8 cellular contexts compared by ENCODE assay signal in the genomic region with DNA sequence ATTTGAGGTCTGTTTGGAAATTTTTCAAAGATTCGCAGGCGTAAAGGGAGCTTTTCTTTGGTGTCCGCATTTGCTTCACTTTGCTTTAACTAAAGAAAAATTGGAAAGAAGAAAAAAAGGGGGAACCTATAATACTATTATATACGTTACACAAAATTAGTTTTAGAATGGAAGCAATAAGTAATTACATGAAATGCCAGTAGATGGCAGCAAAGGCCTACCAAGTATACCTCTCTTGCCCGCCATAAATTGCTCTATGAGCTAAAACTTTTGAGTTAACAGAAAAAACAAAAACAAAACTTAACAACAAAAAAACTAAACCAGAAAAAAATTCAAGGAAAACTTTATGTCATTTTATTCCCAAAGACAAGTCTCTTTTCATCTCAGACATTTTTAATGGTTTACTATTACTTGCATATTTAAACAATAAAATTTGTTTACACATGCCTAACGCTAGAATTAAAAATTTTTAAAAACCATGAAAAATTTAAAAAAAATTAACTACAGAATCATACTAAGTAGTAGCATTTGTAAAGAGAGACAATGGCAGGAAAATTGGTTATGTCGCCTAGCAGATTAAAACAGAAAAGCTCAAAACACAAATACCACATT.
A peak's percentile ranks its signal among the peaks of the same experiment; 100 is the strongest.
DNase-seq lines count a peak whose midpoint lies in the region; ATAC-seq and TF ChIP-seq lines count a peak whose summit lies in the region.

No MANE protein-coding gene starts in this region.

- no peaks in the 10 kb centered on the region for H3K4me1 Mint-ChIP-seq in activated CD8-positive, alpha-beta T cell treated with anti-CD3 and anti-CD28 coated beads, Interleukin-2, amount 10 ng/mL, durations not matched to agents 7 days and 5 days (ENCODE audit: low read depth)

- H3K27ac ChIP-seq in thoracic aorta, result no peak overlapping the region

- ATAC-seq in HG02870 (IDR thresholded peaks at IDR 0.05; ENCODE audit: unreplicated experiment), result peak; percentile 84
- peak; percentile 47 for ATAC-seq in activated CD8-positive, alpha-beta T cell treated with anti-CD3 and anti-CD28 coated beads, Interleukin-2, amount 10 ng/mL, durations not matched to agents 7 days and 5 days
- ATAC-seq in thoracic aorta (ENCODE audit: insufficient number of reproducible peaks, low FRiP score, low read depth), result no peak

- no peaks in the 10 kb centered on the region for H3K9me3 Mint-ChIP-seq in activated CD8-positive, alpha-beta T cell treated with anti-CD3 and anti-CD28 coated beads, Interleukin-2, amount 10 ng/mL, durations not matched to agents 7 days and 5 days (ENCODE audit: insufficient read depth)

- H3K27me3 Mint-ChIP-seq in activated CD8-positive, alpha-beta T cell treated with anti-CD3 and anti-CD28 coated beads, Interleukin-2, amount 10 ng/mL, durations not matched to agents 7 days and 5 days (ENCODE audit: low read depth), result peaks cover 9% of the 10 kb centered on the region

- no peaks in the 10 kb centered on the region for H3K36me3 Mint-ChIP-seq in activated CD8-positive, alpha-beta T cell treated with anti-CD3 and anti-CD28 coated beads, Interleukin-2, amount 10 ng/mL, durations not matched to agents 7 days and 5 days (ENCODE audit: low read depth)

- H3K4me3 Mint-ChIP-seq in activated CD8-positive, alpha-beta T cell treated with anti-CD3 and anti-CD28 coated beads, Interleukin-2, amount 10 ng/mL, durations not matched to agents 7 days and 5 days, result no peak overlapping the region

- no peaks in the 10 kb centered on the region for H3K9me3 ChIP-seq in thoracic aorta

- TF ChIP-seq CTCF in GM12872 (IDR thresholded peaks at IDR 0.05; ENCODE audit: insufficient read depth, low read depth, low read length), result peak; percentile 58
- peak; percentile 74 for TF ChIP-seq CTCF in thoracic aorta (IDR thresholded peaks at IDR 0.05)

- no peaks in the 10 kb centered on the region for H3K27me3 ChIP-seq in thoracic aorta (replicated peaks; ENCODE audit: insufficient read depth)

- no peak overlapping the region for H3K4me3 ChIP-seq in thoracic aorta

- H3K4me1 ChIP-seq in thoracic aorta (ENCODE audit: control insufficient read depth in 1 of 2, low read depth in 2 of 2), result no peaks in the 10 kb centered on the region

- no peak overlapping the region for H3K27ac Mint-ChIP-seq in activated CD8-positive, alpha-beta T cell treated with anti-CD3 and anti-CD28 coated beads, Interleukin-2, amount 10 ng/mL, durations not matched to agents 7 days and 5 days

- no peaks in the 10 kb centered on the region for H3K36me3 ChIP-seq in thoracic aorta

- CTCF ChIA-PET in activated CD8-positive, alpha-beta T cell treated with anti-CD3 and anti-CD28 coated beads, Interleukin-2, amount 10 ng/mL, durations not matched to agents 7 days and 5 days (lab: Charles Lee), result interaction anchor here (0.6 to 3.4 kb wide), 24 partner anchors 10 to 1413 kb away, joined by 3 to 24 read pairs (median 3); no protein-coding TSS in a partner anchor

- DNase-seq in Ammon's horn (ENCODE audit: low spot score) (peak; percentile 66), NCI-H2107 treated with DMSO at 0.1 percent for 48 hours (lab: John Stamatoyannopoulos, UW; ENCODE audit: unreplicated experiment) (peak; percentile 13), iPS-NIHi7 (ENCODE audit: extremely low spot score) (peak; percentile 21), thoracic aorta (ENCODE audit: low spot score) (no peak)
- peak; percentile 48 for DNase-seq in activated CD8-positive, alpha-beta T cell treated with anti-CD3 and anti-CD28 coated beads, Interleukin-2, amount 10 ng/mL, durations not matched to agents 7 days and 5 days
- DNase-seq in activated effector memory CD4-positive, alpha-beta T cell treated with Interleukin-2 at 50 U/mL for 16 hours, result no peak

- POLR2A ChIA-PET in activated CD8-positive, alpha-beta T cell treated with anti-CD3 and anti-CD28 coated beads, Interleukin-2, amount 10 ng/mL, durations not matched to agents 7 days and 5 days (lab: Charles Lee), result interaction anchor here (0.6 to 0.7 kb wide), 2 partner anchors 539 to 596 kb away, joined by 3 to 4 read pairs; no protein-coding TSS in a partner anchor

Comparison
In these comparisons a context has a peak if more than half of its experiments do, and no peak if none do; other contexts are left out.
1. DNase-seq: peak in Ammon's horn (single experiment), NCI-H2107 treated with DMSO at 0.1 percent for 48 hours (single experiment), activated CD8-positive, alpha-beta T cell treated with anti-CD3 and anti-CD28 coated beads, Interleukin-2, amount 10 ng/mL, durations not matched to agents 7 days and 5 days (single experiment) and iPS-NIHi7 (single experiment); none in thoracic aorta (single experiment) and activated effector memory CD4-positive, alpha-beta T cell treated with Interleukin-2 at 50 U/mL for 16 hours (single experiment).